Comparison of ENCODE assay signal across 11 cellular contexts in genomic region chr9:26746357-26747072, GRCh38.
DNase-seq lines count a peak whose midpoint lies in the region; ATAC-seq and TF ChIP-seq lines count a peak whose summit lies in the region.
"Had no signal": no experiment of that assay in that cellular context is flagged by ENCODE, and none has a peak within 500 bp of the region (broad histone marks: within the 10 kb centered on the region; RNA-seq: fewer than 3 reads in every experiment).

No MANE protein-coding gene starts in this region.

- H3K9me3 ChIP-seq in ovary = no peaks in the 10 kb centered on the region
- H3K9me3 ChIP-seq: BLaER1, pancreas had no signal

- ATAC-seq in GM21526 (IDR thresholded peaks at IDR 0.05; ENCODE audit: low FRiP score, unreplicated experiment) (peak; percentile 85), HG03457 (IDR thresholded peaks at IDR 0.05; ENCODE audit: unreplicated experiment) (peak; percentile 92)

- WGBS in ovary, 3 donors = 81 to 86% (median 82%) methylated on average over 4 of the region's 4 CpGs

- TF ChIP-seq EP300 in ovary (IDR thresholded peaks at IDR 0.05) = no peak

- H3K27ac ChIP-seq in epithelial cell of prostate (peak overlapping the region; percentile 33), ovary (no peak overlapping the region)
- H3K27ac ChIP-seq: BLaER1, pancreas had no signal

- no peak overlapping the region for H3K4me3 ChIP-seq in ovary
- H3K4me3 ChIP-seq: BLaER1, pancreas had no signal

- no peaks in the 10 kb centered on the region for H3K4me1 ChIP-seq in ovary (ENCODE audit: insufficient read depth)
- H3K4me1 ChIP-seq: BLaER1, pancreas had no signal

- TF ChIP-seq CTCF in ovary (IDR thresholded peaks at IDR 0.05) = no peak

- intact Hi-C loops in ovary (cut with DNase I) (loop anchor here in 1 of 4 donors (10.0 kb wide), 1 partner anchor 108 kb away; no protein-coding TSS in a partner anchor), posterior vena cava (cut with DNase I) (loop anchor here (5.0 to 10.0 kb wide), 2 partner anchors 228 to 231 kb away; no protein-coding TSS in a partner anchor)

- DNase-seq in EH (ENCODE audit: low read depth) (peak; percentile 6), epithelial cell of prostate (ENCODE audit: low read depth, low spot score) (peak; percentile 29), ovary (no peak), posterior vena cava (ENCODE audit: low spot score) (no peak), NCI-H146 (lab: John Stamatoyannopoulos, UW) (no peak), occipital lobe (lab: John Stamatoyannopoulos, UW) (no peak)
- DNase-seq: amygdala, pancreas had no signal

- no peaks in the 10 kb centered on the region for H3K36me3 ChIP-seq in ovary
- H3K36me3 ChIP-seq: BLaER1, pancreas had no signal

- TF ChIP-seq POLR2A in ovary (IDR thresholded peaks at IDR 0.05) = no peak

- no peaks in the 10 kb centered on the region for H3K27me3 ChIP-seq in ovary
- H3K27me3 ChIP-seq: BLaER1, pancreas had no signal

Comparison
In these comparisons a context has a peak if more than half of its experiments do, and no peak if none do; other contexts are left out.
1. DNase-seq: peak in EH (single experiment) and epithelial cell of prostate (single experiment); none in ovary (0 of 5), posterior vena cava (single experiment), NCI-H146 (single experiment) and occipital lobe (single experiment).